Comparison of ENCODE assay signal across 21 cellular contexts in the genomic region with DNA sequence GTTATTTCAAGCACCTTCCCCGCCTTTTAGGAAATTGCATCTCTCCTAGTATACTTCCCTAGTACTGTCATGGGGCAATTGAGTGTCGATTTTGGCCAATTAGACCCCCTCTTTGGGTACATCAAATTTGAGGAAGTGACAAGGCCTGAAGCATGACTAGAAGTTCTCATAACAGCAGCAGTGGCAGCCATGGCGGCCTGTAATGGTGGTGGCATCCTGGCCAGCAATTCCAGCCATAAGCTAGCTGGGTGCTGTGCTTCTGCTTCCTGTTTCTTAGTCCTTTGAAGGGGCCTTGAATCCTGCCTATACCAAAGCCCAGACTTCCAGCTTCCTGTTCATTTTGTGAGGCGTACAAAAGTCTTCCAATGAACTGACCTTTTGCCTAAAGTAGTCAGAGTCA.
"Had no signal": no experiment of that assay in that cellular context is flagged by ENCODE, and none has a peak within 500 bp of the region (broad histone marks: within the 10 kb centered on the region; RNA-seq: fewer than 3 reads in every experiment).

No MANE protein-coding gene starts in this region.

- DNase-seq: activated CD4-positive, alpha-beta T cell treated with anti-CD3 and anti-CD28 coated beads for 36 hours; activated CD4-positive, alpha-beta T cell treated with anti-CD3 and anti-CD28 coated beads, Interleukin-2, amount 50 U/mL, for 48 hours; activated gamma-delta T cell treated with Interleukin-2 at 50 U/mL for 16 hours; activated naive CD8-positive, alpha-beta T cell treated with anti-CD3 and anti-CD28 coated beads for 36 hours; amniotic stem cell; dermis blood vessel endothelial cell; effector memory CD4-positive, alpha-beta T cell; heart left ventricle; kidney; left lung; mammary epithelial cell; midbrain; stimulated activated naive CD8-positive, alpha-beta T cell treated with anti-CD3 and anti-CD28 coated beads, Interleukin-15, Interleukin-2, amounts not matched to agents 100 U/mL and 50 U/mL, for 24 hours; substantia nigra; tibial artery; WERI-Rb-1 had no signal

- H3K9me3 ChIP-seq: esophagus muscularis mucosa, gastroesophageal sphincter, heart left ventricle, left lung, prostate gland, tibial artery had no signal

- H3K36me3 ChIP-seq: esophagus muscularis mucosa, gastroesophageal sphincter, heart left ventricle, left lung, prostate gland, tibial artery, WERI-Rb-1 had no signal

- ATAC-seq: activated CD4-positive, alpha-beta T cell treated with anti-CD3 and anti-CD28 coated beads for 36 hours; gastroesophageal sphincter; heart left ventricle; left lung; right cardiac atrium; stimulated activated naive CD8-positive, alpha-beta T cell treated with anti-CD3 and anti-CD28 coated beads, Interleukin-15, Interleukin-2, amounts not matched to agents 100 U/mL and 50 U/mL, for 24 hours had no signal

- H3K4me1 ChIP-seq: esophagus muscularis mucosa, gastroesophageal sphincter, heart left ventricle, left lung, prostate gland, tibial artery had no signal

- H3K4me3 ChIP-seq: esophagus muscularis mucosa, gastroesophageal sphincter, heart left ventricle, left lung, prostate gland, skin epidermis, tibial artery had no signal

- H3K27ac ChIP-seq: esophagus muscularis mucosa, gastroesophageal sphincter, heart left ventricle, left lung, prostate gland, skin epidermis, tibial artery, WERI-Rb-1 had no signal

- H3K27me3 ChIP-seq: esophagus muscularis mucosa, gastroesophageal sphincter, left lung, tibial artery had no signal
